Comparison of ENCODE assay signal across 12 cellular contexts in genomic region chr13:30742896-30743295, GRCh38. TPM values are rescaled to one million over a fixed set of nuclear protein-coding genes. Genes with fewer than 3 reads are reported as not detected.
DNase-seq lines count a peak whose midpoint lies in the region; ATAC-seq and TF ChIP-seq lines count a peak whose summit lies in the region.
"Had no signal": no experiment of that assay in that cellular context is flagged by ENCODE, and none has a peak within 500 bp of the region (broad histone marks: within the 10 kb centered on the region; RNA-seq: fewer than 3 reads in every experiment).

No MANE protein-coding gene starts in this region.

- H3K9ac ChIP-seq in PC-3 (ENCODE audit: low read length) (no peak overlapping the region), colonic mucosa (ENCODE audit: low read depth in 2 of 2, low read length in 2 of 2) (no peak overlapping the region), parathyroid adenoma (no peak overlapping the region)

- DNase-seq in CD14-positive monocyte (ENCODE audit: low spot score): peak; percentile 58
- DNase-seq in PC-3: no peak
- DNase-seq in colonic mucosa: no peak
- no peak for DNase-seq in GM23338 (ENCODE audit: low spot score)
- DNase-seq in SW480 (ENCODE audit: low spot score): no peak
- DNase-seq: activated CD8-positive, alpha-beta memory T cell treated with anti-CD3 and anti-CD28 coated beads for 24 hours; anterior cingulate cortex; NCI-H446 treated with DMSO at 0.1 percent for 48 hours had no signal

- H4K20me1 ChIP-seq in PC-3 (ENCODE audit: low read length) (no peaks in the 10 kb centered on the region), GM23338 (replicated peaks; ENCODE audit: insufficient read depth) (no peaks in the 10 kb centered on the region)

- H3K27me3 ChIP-seq in PC-3 (ENCODE audit: low read length) (no peaks in the 10 kb centered on the region), colonic mucosa (no peaks in the 10 kb centered on the region), parathyroid adenoma (ENCODE audit: control insufficient read depth, insufficient read depth, low read length) (no peaks in the 10 kb centered on the region), GM23338 (ENCODE audit: insufficient read depth) (no peaks in the 10 kb centered on the region)

- peaks cover 4% of the 10 kb centered on the region for H3F3A ChIP-seq in PC-3 (ENCODE audit: low read length, unreplicated experiment)
- no peaks in the 10 kb centered on the region for H3F3A ChIP-seq in GM23338 (replicated peaks; ENCODE audit: low read depth)

- H3K27me3 Mint-ChIP-seq in CD14-positive monocyte (ENCODE audit: low read depth in 3 of 3) (peaks cover 10 to 13% (median 10%) of the 10 kb centered on the region in 3 donors), GM23338 (ENCODE audit: insufficient read depth, low read depth, poor library complexity) (no peaks in the 10 kb centered on the region)

- TF ChIP-seq CTCF in CD14-positive monocyte (IDR thresholded peaks at IDR 0.05) (no peak), PC-3 (conservative IDR thresholded peaks at IDR 0.05; ENCODE audit: low read depth, low read length) (no peak), colonic mucosa (IDR thresholded peaks at IDR 0.05) (no peak), parathyroid adenoma (IDR thresholded peaks at IDR 0.05) (no peak), GM23338 (conservative IDR thresholded peaks at IDR 0.05; ENCODE audit: low read depth in 2 of 2) (no peak)

- H3K4me3 ChIP-seq in PC-3 (ENCODE audit: low read length) (no peak overlapping the region), colonic mucosa (no peak overlapping the region), parathyroid adenoma (ENCODE audit: low read depth, low read length) (no peak overlapping the region), GM23338 (no peak overlapping the region)

- H3K9me3 ChIP-seq in PC-3 (ENCODE audit: low read length): no peaks in the 10 kb centered on the region
- H3K9me3 ChIP-seq in colonic mucosa: no peaks in the 10 kb centered on the region
- no peaks in the 10 kb centered on the region for H3K9me3 ChIP-seq in parathyroid adenoma (ENCODE audit: control insufficient read depth, low read length)

- POLR2A ChIA-PET in PC-3 (lab: Charles Lee; ENCODE audit: unreplicated experiment): no interaction called here

- H3K4me1 ChIP-seq in PC-3 (ENCODE audit: insufficient read depth, low read length): peaks cover 37% of the 10 kb centered on the region
- H3K4me1 ChIP-seq in colonic mucosa: peaks cover 20% of the 10 kb centered on the region
- H3K4me1 ChIP-seq in parathyroid adenoma: peaks cover 12% of the 10 kb centered on the region
- peaks cover 4% of the 10 kb centered on the region; the same call in 1 of the 2 replicates for H3K4me1 ChIP-seq in GM23338 (ENCODE audit: insufficient read depth)

- H3K79me2 ChIP-seq in PC-3 (ENCODE audit: low read length) (no peaks in the 10 kb centered on the region), parathyroid adenoma (no peaks in the 10 kb centered on the region), GM23338 (replicated peaks; ENCODE audit: insufficient read depth) (no peaks in the 10 kb centered on the region)

- H3K9me2 ChIP-seq in PC-3 (replicated peaks; ENCODE audit: low read length) (no peaks in the 10 kb centered on the region), GM23338 (ENCODE audit: insufficient read depth) (peaks cover 8% of the 10 kb centered on the region; the same call in 1 of the 2 replicates)

- intact Hi-C loops in CD14-positive monocyte (cut with micrococcal nuclease) (loop anchor here in 1 of 2 donors (10.0 kb wide), 2 partner anchors 48 to 62 kb away; no protein-coding TSS in a partner anchor), PC-3 (cut with micrococcal nuclease) (loop anchor here (2.0 to 5.0 kb wide), 3 partner anchors 50 to 124 kb away; no protein-coding TSS in a partner anchor), colonic mucosa (cut with DNase I) (loop anchor here (10.0 kb wide), 1 partner anchor 48 kb away; no protein-coding TSS in a partner anchor)

- H3K36me3 Mint-ChIP-seq in CD14-positive monocyte (peaks cover 55 to 56% of the 10 kb centered on the region in 2 donors), GM23338 (ENCODE audit: low read depth) (no peaks in the 10 kb centered on the region)

- H3K4me1 Mint-ChIP-seq in CD14-positive monocyte: peaks cover 93% of the 10 kb centered on the region
- peaks cover 23% of the 10 kb centered on the region for H3K4me1 Mint-ChIP-seq in GM23338

- ATAC-seq in PC-3 (no peak), GM23338 (no peak), HG03175 (IDR thresholded peaks at IDR 0.05; ENCODE audit: unreplicated experiment) (no peak), HG03159 (IDR thresholded peaks at IDR 0.05; ENCODE audit: unreplicated experiment) (no peak)

- H3K4me3 Mint-ChIP-seq in CD14-positive monocyte: peak overlapping the region; percentile 25 to 53
- no peak overlapping the region for H3K4me3 Mint-ChIP-seq in GM23338

- no peak overlapping the region for H2AFZ ChIP-seq in PC-3 (ENCODE audit: low read length)
- H2AFZ ChIP-seq in parathyroid adenoma: no peak overlapping the region
- no peak overlapping the region for H2AFZ ChIP-seq in GM23338

- H3K27ac ChIP-seq in PC-3 (ENCODE audit: low read length) (peak overlapping the region; percentile 60), colonic mucosa (peak overlapping the region; percentile 65), parathyroid adenoma (peak overlapping the region; percentile 26), GM23338 (ENCODE audit: low read depth) (no peak overlapping the region)

- BruUV-seq in PC-3 (replicated peaks; lab: Mats Ljungman, UMichigan): no TSS peak

- no peaks in the 10 kb centered on the region for H3K9me3 Mint-ChIP-seq in CD14-positive monocyte
- no peaks in the 10 kb centered on the region for H3K9me3 Mint-ChIP-seq in GM23338

- peak overlapping the region; percentile 83 to 98 (median 95) for H3K27ac Mint-ChIP-seq in CD14-positive monocyte
- H3K27ac Mint-ChIP-seq in GM23338: no peak overlapping the region

- H3K36me3 ChIP-seq in PC-3 (ENCODE audit: low read depth, low read length) (no peaks in the 10 kb centered on the region), colonic mucosa (no peaks in the 10 kb centered on the region), parathyroid adenoma (ENCODE audit: control insufficient read depth, insufficient read depth, low read length) (no peaks in the 10 kb centered on the region), GM23338 (ENCODE audit: insufficient read depth) (no peaks in the 10 kb centered on the region)

- H3K4me2 ChIP-seq in PC-3 (ENCODE audit: low read length) (peak overlapping the region; percentile 18), parathyroid adenoma (ENCODE audit: low read length) (no peak overlapping the region), GM23338 (no peak overlapping the region)

- CTCF ChIA-PET in PC-3 (lab: Charles Lee): no interaction called here

TF ChIP-seq in GM23338, 12 proteins besides CTCF, POLR2A, EP300 and RAD21 (continues in another document):
- no peak for TF ChIP-seq REST (IDR thresholded peaks at IDR 0.05; ENCODE audit: unreplicated experiment)
- no peak for TF ChIP-seq EZH2phosphoT487 (IDR thresholded peaks at IDR 0.05; ENCODE audit: unreplicated experiment)

RNA-seq across cellular contexts. Expression of gene ALOX5AP, which starts 7.6 kb away (rescaled TPM):
- polyA plus RNA-seq in CD14-positive monocyte (100 to 1,000 TPM; 220 to 269 TPM), GM23338 (2016; fragmentation: Nextera tagmentation; extraction: Ambion mirVana) (0.23 TPM in 1 of 2 replicates, not detected in the other)
- total RNA-seq in PC-3 (2014; rRNA removed) (not detected in 2 replicates), colonic mucosa (1 to 10 TPM; 5.0 to 5.1 TPM)
- total RNA-seq in GM23338 (2014; rRNA removed; shearing (Covaris generic)): not detected in 2 replicates
- polyA plus RNA-seq: neural cell had no signal
